ENCODE assay signal across 15 cellular contexts in the genomic region with DNA sequence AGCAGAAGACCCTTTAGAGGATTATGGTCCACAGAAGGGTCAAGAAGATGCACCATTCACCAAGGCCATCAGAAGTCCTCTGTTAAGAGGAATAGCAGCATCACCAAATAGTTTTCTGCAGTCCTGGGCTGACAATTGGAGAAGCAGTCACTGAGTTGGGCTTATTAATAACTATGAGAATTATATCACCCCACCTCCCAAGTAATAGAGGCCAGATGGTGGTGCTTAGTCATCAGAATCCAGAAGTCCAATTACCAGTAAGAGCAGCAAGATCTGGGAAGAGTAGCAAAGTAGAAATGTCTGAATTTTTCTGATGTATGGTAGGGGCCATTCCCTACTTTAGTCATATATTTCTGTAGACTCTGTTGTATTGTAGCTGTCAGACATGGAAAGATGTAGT.
"Had no signal": no experiment of that assay in that cellular context is flagged by ENCODE, and none has a peak within 500 bp of the region (broad histone marks: within the 10 kb centered on the region; RNA-seq: fewer than 3 reads in every experiment).

No MANE protein-coding gene starts in this region.

- ATAC-seq: left colon; naive thymus-derived CD8-positive, alpha-beta T cell had no signal

- H3K27ac ChIP-seq: colonic mucosa, esophagus squamous epithelium, neutrophil, skin epidermis had no signal

- H3K9me3 ChIP-seq: colonic mucosa, esophagus squamous epithelium, neutrophil had no signal

- H3K36me3 ChIP-seq: colonic mucosa, esophagus squamous epithelium, neutrophil had no signal

- DNase-seq: activated B cell treated with CpG ODN at 0.5 μM for 24 hours; activated CD4-positive, alpha-beta T cell treated with anti-CD3 and anti-CD28 coated beads, Interleukin-2, amount 50 U/mL, for 1 hour; activated naive CD4-positive, alpha-beta T cell treated with anti-CD3 and anti-CD28 coated beads, Interleukin-2, amount 10 ng/mL, durations not matched to agents 7 days and 5 days; caudate nucleus; colonic mucosa; esophagus squamous epithelium; glutamatergic neuron; immature natural killer cell; left colon; naive thymus-derived CD8-positive, alpha-beta T cell; retina; stimulated activated CD4-positive, alpha-beta T cell treated with anti-CD3 and anti-CD28 coated beads, Interleukin-4, amount 100 ng/mL, for 4 hours had no signal

- H3K4me3 ChIP-seq: colonic mucosa, esophagus squamous epithelium, lung, skin epidermis had no signal

- H3K27me3 ChIP-seq: colonic mucosa had no signal
